ENCODE assay signal across 11 cellular contexts in genomic region chr3:121654493-121655385, GRCh38. TPM values are rescaled to one million over a fixed set of nuclear protein-coding genes. Genes with fewer than 3 reads are reported as not detected.
DNase-seq lines count a peak whose midpoint lies in the region; ATAC-seq, FAIRE-seq and TF ChIP-seq lines count a peak whose summit lies in the region.
"Had no signal": no experiment of that assay in that cellular context is flagged by ENCODE, and none has a peak within 500 bp of the region (broad histone marks: within the 10 kb centered on the region; RNA-seq: fewer than 3 reads in every experiment).

No MANE protein-coding gene starts in this region.

- in situ Hi-C loops in HAP-1 (cut with MboI; ENCODE audit: low sequenced_read_pairs) = no loop called here

- no peak for DNase-seq in GM12891 (ENCODE audit: insufficient read length, low spot score)
- DNase-seq in central memory CD4-positive, alpha-beta T cell = peak; percentile 9
- no peak for DNase-seq in DMS153 treated with DMSO at 0.1 percent for 48 hours (lab: John Stamatoyannopoulos, UW; ENCODE audit: unreplicated experiment)
- DNase-seq in HAP-1 (ENCODE audit: low spot score in 2 of 2) = no peak
- no peak for DNase-seq in Ammon's horn (ENCODE audit: low spot score)
- DNase-seq in right atrium auricular region (ENCODE audit: low spot score) = no peak
- DNase-seq: activated CD4-positive, alpha-beta T cell treated with anti-CD3 and anti-CD28 coated beads, Interleukin-2, amount 50 U/mL, for 4 hours; psoas muscle; stimulated activated CD8-positive, alpha-beta memory T cell treated with anti-CD3 and anti-CD28 coated beads, Interleukin-4, amount 100 ng/mL, for 48 hours had no signal

- H3K27me3 ChIP-seq in HAP-1 (ENCODE audit: low read depth) (no peaks in the 10 kb centered on the region), right atrium auricular region (no peaks in the 10 kb centered on the region)

- peak; percentile 87 for FAIRE-seq in GM12891 (lab: Jason Lieb, UNC)

- H3K4me3 ChIP-seq in HAP-1 = no peak overlapping the region
- no peak overlapping the region for H3K4me3 ChIP-seq in right atrium auricular region
- H3K4me3 ChIP-seq: psoas muscle had no signal

- H3K4me1 ChIP-seq in HAP-1 = no peaks in the 10 kb centered on the region
- peaks cover 0 to 13% of the 10 kb centered on the region in 2 donors for H3K4me1 ChIP-seq in right atrium auricular region

- no peak overlapping the region for H3K27ac ChIP-seq in right atrium auricular region
- H3K27ac ChIP-seq: psoas muscle had no signal

- ATAC-seq in GM19438 (IDR thresholded peaks at IDR 0.05; ENCODE audit: low read depth, unreplicated experiment) = peak; percentile 73
- peak; percentile 45 for ATAC-seq in HG03139 (IDR thresholded peaks at IDR 0.05; ENCODE audit: unreplicated experiment)
- ATAC-seq: psoas muscle had no signal

- TF ChIP-seq POLR2A in GM12891 (IDR thresholded peaks at IDR 0.05; ENCODE audit: low read depth, low read length) = no peak

- H3K9me3 ChIP-seq in HAP-1 = no peaks in the 10 kb centered on the region
- peaks cover 0 to 10% of the 10 kb centered on the region in 2 donors for H3K9me3 ChIP-seq in right atrium auricular region

- H3K36me3 ChIP-seq in HAP-1 (replicated peaks) = no peaks in the 10 kb centered on the region
- no peaks in the 10 kb centered on the region for H3K36me3 ChIP-seq in right atrium auricular region

- TF ChIP-seq CTCF in right atrium auricular region (IDR thresholded peaks at IDR 0.05) = no peak

TF ChIP-seq in GM12891, 5 proteins besides CTCF, POLR2A, EP300 and RAD21:
- no peak for TF ChIP-seq TAF1 (IDR thresholded peaks at IDR 0.05; ENCODE audit: low read depth, low read length)
- no peak for TF ChIP-seq POLR2AphosphoS5 (IDR thresholded peaks at IDR 0.05; ENCODE audit: low read depth, low read length)
- TF ChIP-seq SPI1 (IDR thresholded peaks at IDR 0.05; ENCODE audit: low read depth, low read length) = peak; percentile 84
- no peak for TF ChIP-seq POU2F2 (IDR thresholded peaks at IDR 0.05; ENCODE audit: low read depth, low read length)
- no peak for TF ChIP-seq PAX5 (IDR thresholded peaks at IDR 0.05; ENCODE audit: insufficient read depth, low read length, severe bottlenecking)

RNA-seq across cellular contexts. Expression of gene HCLS1, which starts 6.0 kb away (rescaled TPM):
- 218 TPM for polyA plus RNA-seq in GM12891 (2012; ENCODE audit: low read depth, missing spikeins)
- total RNA-seq in right atrium auricular region = 10 to 100 TPM in 1 of 2 donors, 1 to 10 TPM in 1; 9.6 to 26.1 TPM
